18 cellular contexts compared by ENCODE assay signal in genomic region chr15:45743309-45744041, GRCh38.
DNase-seq lines count a peak whose midpoint lies in the region; ATAC-seq and TF ChIP-seq lines count a peak whose summit lies in the region.
"Had no signal": no experiment of that assay in that cellular context is flagged by ENCODE, and none has a peak within 500 bp of the region (broad histone marks: within the 10 kb centered on the region; RNA-seq: fewer than 3 reads in every experiment).

No MANE protein-coding gene starts in this region.

- no peaks in the 10 kb centered on the region for H3F3A ChIP-seq in GM23338 (replicated peaks; ENCODE audit: low read depth)

- H3K36me3 ChIP-seq in GM23338 (ENCODE audit: insufficient read depth), result no peaks in the 10 kb centered on the region

- no peak overlapping the region; the same call in 1 of the 2 replicates for H3K27ac ChIP-seq in GM23338 (ENCODE audit: low read depth)

- peaks cover 9% of the 10 kb centered on the region; the same call in 1 of the 3 replicates for H3K36me3 Mint-ChIP-seq in GM23338 (ENCODE audit: low read depth)
- H3K36me3 Mint-ChIP-seq in brain, result no peaks in the 10 kb centered on the region
- H3K36me3 Mint-ChIP-seq in nephron progenitor cell (ENCODE audit: low read depth), result no peaks in the 10 kb centered on the region
- H3K36me3 Mint-ChIP-seq: CD4-positive, CD25-positive, alpha-beta regulatory T cell had no signal

- no peak for ATAC-seq in GM23338
- no peak for ATAC-seq in HG02973 (IDR thresholded peaks at IDR 0.05; ENCODE audit: unreplicated experiment)
- ATAC-seq: SK-N-SH treated with all-trans-retinoic acid at 6 μM for 48 hours had no signal

- H3K27me3 ChIP-seq in GM23338 (ENCODE audit: insufficient read depth), result no peaks in the 10 kb centered on the region

- H3K4me3 Mint-ChIP-seq in GM23338, result no peak overlapping the region
- peak overlapping the region in 3 of 5 experiments; percentile 0 to 65 (median 11) for H3K4me3 Mint-ChIP-seq in brain
- no peak overlapping the region for H3K4me3 Mint-ChIP-seq in nephron progenitor cell
- H3K4me3 Mint-ChIP-seq: B cell; CD4-positive, CD25-positive, alpha-beta regulatory T cell had no signal

- H3K4me2 ChIP-seq in GM23338, result peak overlapping the region; percentile 42

- peaks cover 14% of the 10 kb centered on the region for H3K4me1 ChIP-seq in GM23338 (ENCODE audit: insufficient read depth)

- DNase-seq in GM23338 (ENCODE audit: low spot score) (no peak), NCI-H2081 treated with DMSO at 0.1 percent for 48 hours (lab: John Stamatoyannopoulos, UW) (peak; percentile 8), nephron progenitor cell (no peak), COLO668 (lab: John Stamatoyannopoulos, UW; ENCODE audit: unreplicated experiment) (no peak)
- no peak for DNase-seq in stimulated activated naive CD4-positive, alpha-beta T cell treated with Interleukin-2 at 50 U/mL for 16 hours (lab: John Stamatoyannopoulos, UW)
- DNase-seq: ACHN; Calu3; CD4-positive, CD25-positive, alpha-beta regulatory T cell; DMS53; NCI-H1105; NCI-H1694 treated with DMSO at 0.1 percent for 48 hours; NCI-H2171; NCI-H510A; SHP77 treated with DMSO at 0.1 percent for 48 hours had no signal

- H3K79me2 ChIP-seq in GM23338 (replicated peaks; ENCODE audit: insufficient read depth), result no peaks in the 10 kb centered on the region

- no peak overlapping the region for H3K4me3 ChIP-seq in GM23338

- H3K27me3 Mint-ChIP-seq in GM23338 (ENCODE audit: insufficient read depth, low read depth, poor library complexity), result peaks cover 5% of the 10 kb centered on the region
- H3K27me3 Mint-ChIP-seq in brain, result peaks cover 11% of the 10 kb centered on the region
- peaks cover 13% of the 10 kb centered on the region for H3K27me3 Mint-ChIP-seq in nephron progenitor cell (ENCODE audit: low read depth, poor library complexity)
- H3K27me3 Mint-ChIP-seq: CD4-positive, CD25-positive, alpha-beta regulatory T cell had no signal

- no peaks in the 10 kb centered on the region for H3K9me2 ChIP-seq in GM23338 (ENCODE audit: insufficient read depth)

- H3K9me3 Mint-ChIP-seq in GM23338 (peaks cover 85% of the 10 kb centered on the region), brain (peaks cover 0 to 13% (median 7%) of the 10 kb centered on the region in 5 experiments), nephron progenitor cell (peaks cover 7% of the 10 kb centered on the region)

- H3K27ac Mint-ChIP-seq in GM23338, result no peak overlapping the region
- peak overlapping the region; percentile 46 to 90 (median 75) for H3K27ac Mint-ChIP-seq in brain
- peak overlapping the region; percentile 69 for H3K27ac Mint-ChIP-seq in nephron progenitor cell
- H3K27ac Mint-ChIP-seq: B cell; CD4-positive, CD25-positive, alpha-beta regulatory T cell had no signal

- TF ChIP-seq CTCF in GM23338 (conservative IDR thresholded peaks at IDR 0.05; ENCODE audit: low read depth in 2 of 2) (no peak), brain (conservative IDR thresholded peaks at IDR 0.05) (no peak), nephron progenitor cell (IDR thresholded peaks at IDR 0.05) (no peak)

- H2AFZ ChIP-seq in GM23338, result peak overlapping the region; percentile 61; the same call in 1 of the 2 replicates

- H4K20me1 ChIP-seq in GM23338 (replicated peaks; ENCODE audit: insufficient read depth), result no peaks in the 10 kb centered on the region

- H3K4me1 Mint-ChIP-seq in GM23338, result peaks cover 7% of the 10 kb centered on the region
- H3K4me1 Mint-ChIP-seq in brain, result peaks cover 25% of the 10 kb centered on the region
- peaks cover 6% of the 10 kb centered on the region for H3K4me1 Mint-ChIP-seq in nephron progenitor cell
- H3K4me1 Mint-ChIP-seq: B cell; CD4-positive, CD25-positive, alpha-beta regulatory T cell had no signal

TF ChIP-seq in GM23338, 12 proteins besides CTCF, POLR2A, EP300 and RAD21:
- TF ChIP-seq NANOG (IDR thresholded peaks at IDR 0.05; ENCODE audit: borderline replicate concordance) (no peak), CREB1 (CRISPR knock-in tag; IDR thresholded peaks at IDR 0.05; ENCODE audit: low read depth) (no peak), ZNF114 (CRISPR knock-in tag; IDR thresholded peaks at IDR 0.05) (no peak), EZH2 (IDR thresholded peaks at IDR 0.05; ENCODE audit: low read depth, unreplicated experiment) (no peak), ETS1 (IDR thresholded peaks at IDR 0.05) (no peak), EZH2phosphoT487 (IDR thresholded peaks at IDR 0.05; ENCODE audit: unreplicated experiment) (no peak), ZNF462 (CRISPR knock-in tag; IDR thresholded peaks at IDR 0.05) (no peak), JUNB (IDR thresholded peaks at IDR 0.05; ENCODE audit: unreplicated experiment) (no peak)
TF ChIP-seq in GM23338: peak in this region for 0.

Comparison
In these comparisons a context has a peak if more than half of its experiments do, and no peak if none do; other contexts are left out.
1. H3K4me3 Mint-ChIP-seq: peak in brain (3 of 5); none in GM23338 (single experiment) and nephron progenitor cell (single experiment).